ENCODE assay signal across 27 cellular contexts in the genomic region with DNA sequence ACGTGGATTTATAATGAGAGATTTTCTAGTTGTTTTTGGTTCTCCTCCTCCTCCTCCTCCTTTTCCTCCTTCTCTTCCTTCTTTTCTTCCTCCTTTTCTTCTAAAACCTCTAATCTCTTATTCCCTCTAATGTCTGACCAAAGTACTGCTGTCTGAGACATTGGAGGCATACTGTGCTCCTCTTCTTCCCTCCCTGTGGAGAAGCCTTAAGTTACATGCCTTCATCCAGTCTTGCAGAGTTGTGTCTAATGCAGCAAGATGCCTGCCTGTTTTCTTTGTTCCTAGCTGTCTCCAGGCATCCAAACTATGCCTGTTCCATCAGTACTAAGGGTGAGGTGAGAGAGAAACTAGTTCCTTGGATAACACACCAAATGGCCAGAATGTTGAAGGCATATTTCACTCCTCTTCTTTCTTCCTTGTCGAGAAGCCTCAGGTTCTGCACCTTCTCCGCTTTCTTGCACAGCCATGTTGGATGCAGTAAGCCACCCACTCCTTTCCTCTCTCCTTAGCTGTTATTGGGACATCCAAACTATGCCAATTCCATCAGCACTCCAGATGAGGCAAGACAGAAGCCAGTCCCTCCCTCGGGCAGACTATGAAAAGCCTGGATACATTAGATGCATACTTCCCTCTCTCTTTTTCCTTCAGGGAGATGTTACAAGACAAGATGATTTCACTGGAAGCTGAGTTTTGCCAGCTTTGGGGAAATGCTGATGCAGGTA.
"Had no signal": no experiment of that assay in that cellular context is flagged by ENCODE, and none has a peak within 500 bp of the region (broad histone marks: within the 10 kb centered on the region; RNA-seq: fewer than 3 reads in every experiment).

No MANE protein-coding gene starts in this region.

- H3K36me3 Mint-ChIP-seq: activated naive CD4-positive, alpha-beta T cell treated with anti-CD3 and anti-CD28 coated beads, Interleukin-2, amount 50 U/mL, for 24 hours; stimulated activated effector memory CD8-positive, alpha-beta T cell treated with anti-CD3 and anti-CD28 coated beads, Interleukin-12 subunit alpha, Interleukin-12 subunit beta, amount 100 ng/mL, for 72 hours had no signal

- H3K9me3 Mint-ChIP-seq: activated naive CD4-positive, alpha-beta T cell treated with anti-CD3 and anti-CD28 coated beads, Interleukin-2, amount 50 U/mL, for 24 hours; dendritic cell treated with granulocyte-macrophage colony-stimulating factor and Interleukin-4, amounts not matched to agents 40 ng/mL and 50 ng/mL, for 4 days had no signal

- H3K4me3 ChIP-seq: breast epithelium, esophagus squamous epithelium, right lobe of liver, stomach, thyroid gland, upper lobe of right lung had no signal

- H3K27ac ChIP-seq: breast epithelium, epithelial cell of prostate, esophagus squamous epithelium, right lobe of liver, stomach, thyroid gland, upper lobe of right lung had no signal

- H3K9me3 ChIP-seq: breast epithelium, esophagus squamous epithelium, right lobe of liver, stomach, thyroid gland, upper lobe of right lung had no signal

- ATAC-seq: activated CD8-positive, alpha-beta T cell treated with anti-CD3 and anti-CD28 coated beads for 36 hours; activated naive CD8-positive, alpha-beta T cell treated with anti-CD3 and anti-CD28 coated beads, Interleukin-2, amount 50 U/mL, for 24 hours; activated T-cell treated with anti-CD3 and anti-CD28 coated beads, Interleukin-2, amount 50 U/mL, for 4 hours; activated T-helper 17 cell treated with anti-CD3 and anti-CD28 coated beads, Interleukin-2, amount 50 U/mL, for 72 hours; naive thymus-derived CD4-positive, alpha-beta T cell; right lobe of liver; stimulated activated effector memory CD8-positive, alpha-beta T cell treated with anti-CD3 and anti-CD28 coated beads, Interleukin-12 subunit alpha, Interleukin-12 subunit beta, amount 100 ng/mL, for 72 hours; T-helper 17 cell; upper lobe of right lung had no signal

- H3K27me3 Mint-ChIP-seq: activated CD8-positive, alpha-beta T cell treated with anti-CD3 and anti-CD28 coated beads for 36 hours; activated naive CD4-positive, alpha-beta T cell treated with anti-CD3 and anti-CD28 coated beads, Interleukin-2, amount 50 U/mL, for 24 hours; activated naive CD8-positive, alpha-beta T cell treated with anti-CD3 and anti-CD28 coated beads, Interleukin-2, amount 50 U/mL, for 24 hours; activated T-helper 17 cell treated with anti-CD3 and anti-CD28 coated beads, Interleukin-2, amount 50 U/mL, for 72 hours; central memory CD8-positive, alpha-beta T cell; dendritic cell treated with granulocyte-macrophage colony-stimulating factor and Interleukin-4, amounts not matched to agents 40 ng/mL and 50 ng/mL, for 4 days; naive thymus-derived CD4-positive, alpha-beta T cell; T-helper 17 cell had no signal

- H3K4me1 Mint-ChIP-seq: activated naive CD4-positive, alpha-beta T cell treated with anti-CD3 and anti-CD28 coated beads, Interleukin-2, amount 50 U/mL, for 24 hours; activated naive CD8-positive, alpha-beta T cell treated with anti-CD3 and anti-CD28 coated beads, Interleukin-2, amount 50 U/mL, for 24 hours; activated T-helper 17 cell treated with anti-CD3 and anti-CD28 coated beads, Interleukin-2, amount 50 U/mL, for 72 hours; central memory CD8-positive, alpha-beta T cell; naive thymus-derived CD4-positive, alpha-beta T cell; neural crest cell; stimulated activated effector memory CD8-positive, alpha-beta T cell treated with anti-CD3 and anti-CD28 coated beads, Interleukin-12 subunit alpha, Interleukin-12 subunit beta, amount 100 ng/mL, for 72 hours; T-helper 17 cell had no signal

- H3K27me3 ChIP-seq: breast epithelium, esophagus squamous epithelium, right lobe of liver, stomach, thyroid gland, upper lobe of right lung had no signal

- FAIRE-seq: endometrium, islet of Langerhans had no signal

- H3K4me3 Mint-ChIP-seq: activated CD8-positive, alpha-beta T cell treated with anti-CD3 and anti-CD28 coated beads for 36 hours; activated naive CD4-positive, alpha-beta T cell treated with anti-CD3 and anti-CD28 coated beads, Interleukin-2, amount 50 U/mL, for 24 hours; activated naive CD8-positive, alpha-beta T cell treated with anti-CD3 and anti-CD28 coated beads, Interleukin-2, amount 50 U/mL, for 24 hours; activated T-cell treated with anti-CD3 and anti-CD28 coated beads, Interleukin-2, amount 50 U/mL, for 4 hours; activated T-helper 17 cell treated with anti-CD3 and anti-CD28 coated beads, Interleukin-2, amount 50 U/mL, for 72 hours; central memory CD8-positive, alpha-beta T cell; dendritic cell treated with granulocyte-macrophage colony-stimulating factor and Interleukin-4, amounts not matched to agents 40 ng/mL and 50 ng/mL, for 4 days; naive thymus-derived CD4-positive, alpha-beta T cell; neural crest cell; stimulated activated effector memory CD8-positive, alpha-beta T cell treated with anti-CD3 and anti-CD28 coated beads, Interleukin-12 subunit alpha, Interleukin-12 subunit beta, amount 100 ng/mL, for 72 hours; T-helper 17 cell had no signal

- H3K27ac Mint-ChIP-seq: activated CD8-positive, alpha-beta T cell treated with anti-CD3 and anti-CD28 coated beads for 36 hours; activated naive CD4-positive, alpha-beta T cell treated with anti-CD3 and anti-CD28 coated beads, Interleukin-2, amount 50 U/mL, for 24 hours; activated naive CD8-positive, alpha-beta T cell treated with anti-CD3 and anti-CD28 coated beads, Interleukin-2, amount 50 U/mL, for 24 hours; activated T-helper 17 cell treated with anti-CD3 and anti-CD28 coated beads, Interleukin-2, amount 50 U/mL, for 72 hours; dendritic cell treated with granulocyte-macrophage colony-stimulating factor and Interleukin-4, amounts not matched to agents 40 ng/mL and 50 ng/mL, for 4 days; naive thymus-derived CD4-positive, alpha-beta T cell; stimulated activated effector memory CD8-positive, alpha-beta T cell treated with anti-CD3 and anti-CD28 coated beads, Interleukin-12 subunit alpha, Interleukin-12 subunit beta, amount 100 ng/mL, for 72 hours; T-helper 17 cell had no signal

- H3K36me3 ChIP-seq: breast epithelium, esophagus squamous epithelium, right lobe of liver, stomach, thyroid gland, upper lobe of right lung had no signal

- DNase-seq: activated CD4-positive, alpha-beta T cell treated with anti-CD3 and anti-CD28 coated beads for 1 hour; activated CD4-positive, alpha-beta T cell treated with anti-CD3 and anti-CD28 coated beads, Interleukin-2, amount 50 U/mL, for 1 hour; activated CD8-positive, alpha-beta T cell treated with anti-CD3 and anti-CD28 coated beads for 36 hours; activated naive CD8-positive, alpha-beta T cell treated with anti-CD3 and anti-CD28 coated beads, Interleukin-2, amount 50 U/mL, for 24 hours; activated T-cell treated with anti-CD3 and anti-CD28 coated beads, Interleukin-2, amount 50 U/mL, for 4 hours; effector CD4-positive, alpha-beta T cell; esophagus squamous epithelium; foreskin melanocyte; midbrain; naive thymus-derived CD4-positive, alpha-beta T cell; right lobe of liver; stimulated activated CD4-positive, alpha-beta T cell treated with anti-CD3 and anti-CD28 coated beads, Interleukin-4, amount 100 ng/mL, for 24 hours; stomach; T-helper 17 cell; T1000; thyroid gland; upper lobe of right lung had no signal

- H3K4me1 ChIP-seq: breast epithelium, esophagus squamous epithelium, right lobe of liver, stomach, thyroid gland, upper lobe of right lung had no signal
